Comparison of ENCODE assay signal across 9 cellular contexts in the genomic region with DNA sequence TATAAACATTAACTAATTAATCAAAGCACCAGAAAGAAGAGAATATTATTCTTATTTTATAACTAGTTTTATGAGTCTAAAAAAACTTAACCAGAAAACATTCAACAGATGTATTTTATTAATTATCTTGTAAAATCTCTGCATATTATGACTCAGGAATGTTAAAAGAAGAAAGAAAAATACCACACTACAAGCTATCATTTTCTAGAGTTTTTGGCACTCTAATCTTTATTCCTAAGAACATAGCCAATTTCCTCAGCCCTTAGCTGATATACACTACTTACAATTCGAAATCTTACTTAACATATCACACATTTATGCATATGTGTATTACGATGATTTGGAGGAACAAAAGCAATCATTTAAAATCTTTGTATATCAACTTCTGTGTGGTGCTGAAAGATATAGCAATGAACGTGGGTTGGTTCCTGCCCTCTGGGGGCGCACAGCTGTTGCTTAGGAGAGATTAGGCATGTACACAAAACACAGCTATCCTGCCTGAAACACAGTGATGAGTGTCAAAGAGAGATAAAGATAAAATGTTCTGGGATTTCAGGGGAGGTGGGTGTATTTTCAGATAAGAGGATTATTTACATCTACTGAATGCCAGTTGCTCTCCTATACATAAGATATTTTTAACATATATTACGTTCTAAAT.
DNase-seq lines count a peak whose midpoint lies in the region; TF ChIP-seq lines count a peak whose summit lies in the region.
"Had no signal": no experiment of that assay in that cellular context is flagged by ENCODE, and none has a peak within 500 bp of the region (broad histone marks: within the 10 kb centered on the region; RNA-seq: fewer than 3 reads in every experiment).

No MANE protein-coding gene starts in this region.

- DNase-seq in AG09309 (ENCODE audit: low read depth) (no peak), OCI-M2 (lab: John Stamatoyannopoulos, UW; ENCODE audit: unreplicated experiment) (peak; percentile 53), lung microvascular endothelial cell (ENCODE audit: low read depth in 2 of 2) (peak; percentile 8 to 43), NOMO-1 (lab: John Stamatoyannopoulos, UW; ENCODE audit: unreplicated experiment in 2 of 2) (no peak), GM10266 (ENCODE audit: extremely low spot score) (no peak), NCI-H524 treated with DMSO at 0.1 percent for 48 hours (lab: John Stamatoyannopoulos, UW) (no peak), posterior cingulate gyrus (no peak)
- DNase-seq in central memory CD4-positive, alpha-beta T cell: peak; percentile 16
- DNase-seq: DMS79 had no signal

- intact Hi-C loops in posterior cingulate gyrus (cut with DNase I): no loop called here

- TF ChIP-seq CTCF in AG09309 (IDR thresholded peaks at IDR 0.05; ENCODE audit: control insufficient read depth, insufficient read depth, low read depth, low read length, missing control alignments): peak; percentile 25
- no peak for TF ChIP-seq CTCF in GM10266 (IDR thresholded peaks at IDR 0.05; ENCODE audit: control insufficient read depth, insufficient read depth, low read depth, missing control alignments)

- H3K4me3 ChIP-seq in AG09309 (ENCODE audit: control insufficient read depth, low read depth, low read length): no peak overlapping the region

Comparison
In these comparisons a context has a peak if more than half of its experiments do, and no peak if none do; other contexts are left out.
1. DNase-seq: peak in OCI-M2 (single experiment), central memory CD4-positive, alpha-beta T cell (single experiment) and lung microvascular endothelial cell (2 of 2); none in AG09309 (single experiment), NOMO-1 (0 of 2), GM10266 (single experiment), NCI-H524 treated with DMSO at 0.1 percent for 48 hours (single experiment) and posterior cingulate gyrus (0 of 10).